In genomic region chr5:22631683-22632082, GRCh38 we compare ENCODE assay signal across 35 cellular contexts.
"Had no signal": no experiment of that assay in that cellular context is flagged by ENCODE, and none has a peak within 500 bp of the region (broad histone marks: within the 10 kb centered on the region; RNA-seq: fewer than 3 reads in every experiment).

No MANE protein-coding gene starts in this region.

- DNase-seq: activated CD4-positive, alpha-beta memory T cell treated with anti-CD3 and anti-CD28 coated beads for 36 hours; activated CD4-positive, alpha-beta T cell treated with anti-CD3 and anti-CD28 coated beads for 36 hours; activated CD4-positive, alpha-beta T cell treated with anti-CD3 and anti-CD28 coated beads, Interleukin-2, amount 10 ng/mL, durations not matched to agents 24 days and 14 days; activated CD4-positive, CD25-positive, alpha-beta regulatory T cell; activated CD4-positive, CD25-positive, alpha-beta regulatory T cell treated with anti-CD3 and anti-CD28 coated beads, Interleukin-2, amount 50 U/mL, for 72 hours; activated CD8-positive, alpha-beta memory T cell treated with anti-CD3 and anti-CD28 coated beads, Interleukin-2, amount 10 ng/mL, durations not matched to agents 7 days and 5 days; activated CD8-positive, alpha-beta memory T cell treated with anti-CD3 and anti-CD28 coated beads, Interleukin-2, amount 50 U/mL, for 4 hours; activated CD8-positive, alpha-beta T cell treated with anti-CD3 and anti-CD28 coated beads, Interleukin-2, amount 10 ng/mL, durations not matched to agents 7 days and 5 days; activated effector memory CD4-positive, alpha-beta T cell treated with anti-CD3 and anti-CD28 coated beads, Interleukin-2, amount 50 U/mL, for 16 hours; activated naive CD4-positive, alpha-beta T cell treated with anti-CD3 and anti-CD28 coated beads for 36 hours; activated naive CD8-positive, alpha-beta T cell treated with anti-CD3 and anti-CD28 coated beads for 36 hours; activated naive CD8-positive, alpha-beta T cell treated with anti-CD3 and anti-CD28 coated beads, Interleukin-2, amount 50 U/mL, for 24 hours; activated T-cell treated with anti-CD3 and anti-CD28 coated beads, Interleukin-2, amount 50 U/mL, for 1 hour; activated T-cell treated with anti-CD3 and anti-CD28 coated beads, Interleukin-2, amount 50 U/mL, for 48 hours; adrenal gland; amygdala; aorta; body of pancreas; central memory CD4-positive, alpha-beta T cell; cerebellar nuclear complex; colonic mucosa; effector CD8-positive, alpha-beta T cell; foreskin fibroblast; gastrocnemius medialis; glutamatergic neuron; heart left ventricle; T-helper 17 cell; T1000; WERI-Rb-1 had no signal

- ATAC-seq: activated CD4-positive, alpha-beta T cell treated with anti-CD3 and anti-CD28 coated beads for 36 hours; activated CD8-positive, alpha-beta memory T cell treated with anti-CD3 and anti-CD28 coated beads, Interleukin-2, amount 10 ng/mL, durations not matched to agents 7 days and 5 days; activated CD8-positive, alpha-beta T cell treated with anti-CD3 and anti-CD28 coated beads, Interleukin-2, amount 10 ng/mL, durations not matched to agents 7 days and 5 days; activated naive CD8-positive, alpha-beta T cell treated with anti-CD3 and anti-CD28 coated beads, Interleukin-2, amount 50 U/mL, for 24 hours; body of pancreas; esophagus mucosa; gastrocnemius medialis; heart left ventricle; T-helper 17 cell had no signal

- H3K4me1 Mint-ChIP-seq: activated CD4-positive, alpha-beta T cell treated with anti-CD3 and anti-CD28 coated beads for 36 hours; activated CD4-positive, alpha-beta T cell treated with anti-CD3 and anti-CD28 coated beads, Interleukin-2, amount 10 ng/mL, durations not matched to agents 24 days and 14 days; activated CD8-positive, alpha-beta memory T cell treated with anti-CD3 and anti-CD28 coated beads, Interleukin-2, amount 10 ng/mL, durations not matched to agents 7 days and 5 days; activated naive CD4-positive, alpha-beta T cell treated with anti-CD3 and anti-CD28 coated beads, Interleukin-2, amount 50 U/mL, for 24 hours; activated naive CD8-positive, alpha-beta T cell treated with anti-CD3 and anti-CD28 coated beads for 36 hours; activated naive CD8-positive, alpha-beta T cell treated with anti-CD3 and anti-CD28 coated beads, Interleukin-2, amount 50 U/mL, for 24 hours; T-helper 17 cell had no signal

- H3K27ac Mint-ChIP-seq: activated CD4-positive, alpha-beta memory T cell treated with anti-CD3 and anti-CD28 coated beads for 36 hours; activated CD4-positive, alpha-beta T cell treated with anti-CD3 and anti-CD28 coated beads for 36 hours; activated CD4-positive, alpha-beta T cell treated with anti-CD3 and anti-CD28 coated beads, Interleukin-2, amount 10 ng/mL, durations not matched to agents 24 days and 14 days; activated CD8-positive, alpha-beta memory T cell treated with anti-CD3 and anti-CD28 coated beads, Interleukin-2, amount 10 ng/mL, durations not matched to agents 7 days and 5 days; activated CD8-positive, alpha-beta T cell treated with anti-CD3 and anti-CD28 coated beads, Interleukin-2, amount 10 ng/mL, durations not matched to agents 7 days and 5 days; activated naive CD4-positive, alpha-beta T cell treated with anti-CD3 and anti-CD28 coated beads for 36 hours; activated naive CD4-positive, alpha-beta T cell treated with anti-CD3 and anti-CD28 coated beads, Interleukin-2, amount 50 U/mL, for 24 hours; activated naive CD8-positive, alpha-beta T cell treated with anti-CD3 and anti-CD28 coated beads for 36 hours; activated naive CD8-positive, alpha-beta T cell treated with anti-CD3 and anti-CD28 coated beads, Interleukin-2, amount 50 U/mL, for 24 hours; activated T-helper 1 cell treated with anti-CD3 and anti-CD28 coated beads, Interleukin-12 subunit alpha, Interleukin-12 subunit beta, Interleukin-2, Interleukin-4 antibody, amounts not matched to agents 30 ng/mL and 10 ng/mL and 1 ng/mL, durations not matched to agents 14 hours and 24 hours and 36 hours; activated T-helper 2 cell treated with anti-CD3 and anti-CD28 coated beads, Interferon-gamma antibody, Interleukin-2, Interleukin-4, amounts not matched to agents 10 μg/mL and 5 μg/mL and 100 μg/mL, durations not matched to agents 14 hours and 24 hours and 36 hours; T-helper 17 cell; T-helper 2 cell treated with Interferon-gamma antibody and Interleukin-4, amounts not matched to agents 5 μg/mL and 100 μg/mL, for 36 hours had no signal

- H3K36me3 Mint-ChIP-seq: activated CD4-positive, alpha-beta memory T cell treated with anti-CD3 and anti-CD28 coated beads for 36 hours; activated CD8-positive, alpha-beta memory T cell treated with anti-CD3 and anti-CD28 coated beads, Interleukin-2, amount 10 ng/mL, durations not matched to agents 7 days and 5 days; activated naive CD4-positive, alpha-beta T cell treated with anti-CD3 and anti-CD28 coated beads, Interleukin-2, amount 50 U/mL, for 24 hours; activated naive CD8-positive, alpha-beta T cell treated with anti-CD3 and anti-CD28 coated beads for 36 hours had no signal

- H3K4me1 ChIP-seq: adrenal gland, body of pancreas, colonic mucosa, gastrocnemius medialis, heart left ventricle had no signal

- H3K4me3 Mint-ChIP-seq: activated CD4-positive, alpha-beta memory T cell treated with anti-CD3 and anti-CD28 coated beads for 36 hours; activated CD4-positive, alpha-beta T cell treated with anti-CD3 and anti-CD28 coated beads for 36 hours; activated CD4-positive, alpha-beta T cell treated with anti-CD3 and anti-CD28 coated beads, Interleukin-2, amount 10 ng/mL, durations not matched to agents 24 days and 14 days; activated CD8-positive, alpha-beta memory T cell treated with anti-CD3 and anti-CD28 coated beads, Interleukin-2, amount 10 ng/mL, durations not matched to agents 7 days and 5 days; activated CD8-positive, alpha-beta T cell treated with anti-CD3 and anti-CD28 coated beads, Interleukin-2, amount 10 ng/mL, durations not matched to agents 7 days and 5 days; activated naive CD4-positive, alpha-beta T cell treated with anti-CD3 and anti-CD28 coated beads for 36 hours; activated naive CD4-positive, alpha-beta T cell treated with anti-CD3 and anti-CD28 coated beads, Interleukin-2, amount 50 U/mL, for 24 hours; activated naive CD8-positive, alpha-beta T cell treated with anti-CD3 and anti-CD28 coated beads for 36 hours; activated naive CD8-positive, alpha-beta T cell treated with anti-CD3 and anti-CD28 coated beads, Interleukin-2, amount 50 U/mL, for 24 hours; activated T-helper 1 cell treated with anti-CD3 and anti-CD28 coated beads, Interleukin-12 subunit alpha, Interleukin-12 subunit beta, Interleukin-2, Interleukin-4 antibody, amounts not matched to agents 30 ng/mL and 10 ng/mL and 1 ng/mL, durations not matched to agents 14 hours and 24 hours and 36 hours; T-helper 17 cell; T-helper 2 cell treated with Interferon-gamma antibody and Interleukin-4, amounts not matched to agents 5 μg/mL and 100 μg/mL, for 36 hours had no signal

- H3K4me3 ChIP-seq: adrenal gland, body of pancreas, cardiac muscle cell, colonic mucosa, gastrocnemius medialis, heart left ventricle had no signal

- H3K36me3 ChIP-seq: adrenal gland, cardiac muscle cell, colonic mucosa, gastrocnemius medialis, heart left ventricle, WERI-Rb-1 had no signal

- H3K27me3 ChIP-seq: adrenal gland, body of pancreas, cardiac muscle cell, colonic mucosa, gastrocnemius medialis, heart left ventricle had no signal

- H3K27ac ChIP-seq: adrenal gland, body of pancreas, cardiac muscle cell, colonic mucosa, gastrocnemius medialis, heart left ventricle, WERI-Rb-1 had no signal

- H3K9me3 ChIP-seq: adrenal gland, body of pancreas, colonic mucosa, gastrocnemius medialis, heart left ventricle had no signal

- H3K27me3 Mint-ChIP-seq: activated CD4-positive, alpha-beta memory T cell treated with anti-CD3 and anti-CD28 coated beads for 36 hours; activated CD4-positive, alpha-beta T cell treated with anti-CD3 and anti-CD28 coated beads for 36 hours; activated CD4-positive, alpha-beta T cell treated with anti-CD3 and anti-CD28 coated beads, Interleukin-2, amount 10 ng/mL, durations not matched to agents 24 days and 14 days; activated CD8-positive, alpha-beta memory T cell treated with anti-CD3 and anti-CD28 coated beads, Interleukin-2, amount 10 ng/mL, durations not matched to agents 7 days and 5 days; activated naive CD4-positive, alpha-beta T cell treated with anti-CD3 and anti-CD28 coated beads, Interleukin-2, amount 50 U/mL, for 24 hours; activated naive CD8-positive, alpha-beta T cell treated with anti-CD3 and anti-CD28 coated beads for 36 hours; activated naive CD8-positive, alpha-beta T cell treated with anti-CD3 and anti-CD28 coated beads, Interleukin-2, amount 50 U/mL, for 24 hours; T-helper 17 cell had no signal
